ENCODE assay signal across 8 cellular contexts in the genomic region with DNA sequence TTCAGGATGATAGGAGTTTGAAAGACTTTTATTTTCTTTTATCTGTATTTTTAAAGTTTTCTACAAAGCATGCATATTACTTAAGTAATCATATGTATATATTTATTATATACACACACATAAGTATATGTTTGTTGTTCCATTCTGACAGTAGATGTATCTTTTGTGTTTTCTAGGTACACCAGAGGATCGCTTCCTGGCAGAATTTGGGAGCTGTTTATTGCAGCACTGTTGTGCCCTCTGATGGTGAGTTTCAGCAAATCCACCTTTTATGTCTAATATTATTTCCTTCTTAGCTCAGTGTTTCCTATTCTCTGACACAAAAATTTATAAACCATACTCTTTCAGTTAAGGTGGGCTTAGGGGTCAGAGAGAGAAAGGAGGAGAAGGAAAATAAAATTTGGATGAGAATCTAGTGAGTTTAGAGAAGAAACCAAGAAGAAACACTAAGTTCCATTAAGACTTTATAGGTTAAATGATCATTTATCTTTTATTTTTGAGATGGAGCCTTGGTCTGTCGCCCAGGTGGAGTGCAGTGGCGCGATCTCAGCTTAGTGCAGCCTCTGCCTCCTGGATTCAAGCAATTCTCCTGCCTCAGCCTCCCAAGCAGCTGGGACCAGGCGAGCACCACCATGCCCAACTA. TPM values are rescaled to one million over a fixed set of nuclear protein-coding genes. Genes with fewer than 3 reads are reported as not detected.
DNase-seq lines count a peak whose midpoint lies in the region; ATAC-seq, FAIRE-seq and TF ChIP-seq lines count a peak whose summit lies in the region.

No MANE protein-coding gene starts in this region.

- H3K9ac ChIP-seq in OCI-LY3 (ENCODE audit: low read length) (no peak overlapping the region), K562 (ENCODE audit: insufficient read depth in 1 of 2, low read depth in 2 of 2, low read length in 2 of 2) (peak overlapping the region in 1 of 2 experiments; percentile 50; a peak in 2 of 4 replicates)

- TF ChIP-seq CTCF in OCI-LY3 (IDR thresholded peaks at IDR 0.05; ENCODE audit: low read depth, low read length) = peak; percentile 51
- peak; percentile 69 to 92 (median 74) for TF ChIP-seq CTCF in K562 (IDR thresholded peaks at IDR 0.05 in 2 of 3, conservative IDR thresholded peaks at IDR 0.05 in 1 of 3; ENCODE audit: insufficient read depth in 2 of 3, low read depth in 1 of 3, low read length in 3 of 3)
- peak; percentile 32 to 75 (median 48) for TF ChIP-seq CTCF in spleen (IDR thresholded peaks at IDR 0.05 in 8 of 11, conservative IDR thresholded peaks at IDR 0.05 in 3 of 11)

- in situ Hi-C loops in K562 (cut with MboI) = loop anchor here (5.0 kb wide), 1 partner anchor 472 kb away; no protein-coding TSS in a partner anchor

- no peak for TF ChIP-seq EP300 in K562 (IDR thresholded peaks at IDR 0.05; ENCODE audit: low read length)

- no peak overlapping the region for H3K4me2 ChIP-seq in OCI-LY3 (ENCODE audit: low read length)
- no peak overlapping the region for H3K4me2 ChIP-seq in K562 (ENCODE audit: insufficient read depth, low read length)

- peak; percentile 93 to 97 for TF ChIP-seq RAD21 in K562 (CRISPR knock-in tag; conservative IDR thresholded peaks at IDR 0.05 in 1 of 2, IDR thresholded peaks at IDR 0.05 in 1 of 2)

- CTCF ChIA-PET in K562 (lab: Yijun Ruan, JAX; ENCODE audit: low intra/inter-chr PET ratio) = interaction anchor here (0.7 to 6.1 kb wide), 8 partner anchors 41 to 786 kb away, joined by 3 to 77 read pairs (median 4); no protein-coding TSS in a partner anchor

- BruUV-seq in K562 (replicated peaks; lab: Mats Ljungman, UMichigan) = no TSS peak

- no peaks in the 10 kb centered on the region for H3K36me3 ChIP-seq in OCI-LY3 (replicated peaks; ENCODE audit: low read depth, low read length)
- 0 out of 3 replicates have a peak, but pooled peaks cover 4% of the 10 kb centered on the region for H3K36me3 ChIP-seq in K562 (ENCODE audit: control insufficient read depth, insufficient read depth, low read length)
- H3K36me3 ChIP-seq in spleen = peaks cover 0 to 15% (median 7%) of the 10 kb centered on the region in 6 donors

- intact Hi-C loops in K562 (cut with micrococcal nuclease) (loop anchor here (1.0 to 10.0 kb wide), 4 partner anchors 142 to 470 kb away; a partner anchor contains a TSS), spleen (cut with DNase I; ENCODE audit: low total_unique reads) (loop anchor here (2.0 to 5.0 kb wide), 2 partner anchors 142 to 470 kb away; a partner anchor contains a TSS)

- H4K20me1 ChIP-seq in OCI-LY3 (ENCODE audit: insufficient read depth, low read length) = no peaks in the 10 kb centered on the region
- H4K20me1 ChIP-seq in K562 (replicated peaks; ENCODE audit: control insufficient read depth, insufficient read depth, low read length) = no peaks in the 10 kb centered on the region

- H3K79me2 ChIP-seq in OCI-LY3 (ENCODE audit: low read length) = no peaks in the 10 kb centered on the region
- H3K79me2 ChIP-seq in K562 (ENCODE audit: control insufficient read depth, insufficient read depth, low read length) = no peaks in the 10 kb centered on the region

- H3K27me3 ChIP-seq in OCI-LY3 (ENCODE audit: low read depth, low read length) (no peaks in the 10 kb centered on the region), K562 (ENCODE audit: control insufficient read depth in 2 of 2, insufficient read depth in 2 of 2, low read length in 2 of 2) (no peaks in the 10 kb centered on the region), spleen (replicated peaks in 1 of 7) (no peaks in the 10 kb centered on the region)

- DNase-seq in DMS53 (lab: John Stamatoyannopoulos, UW) (peak; percentile 78), HS-27A (ENCODE audit: low read depth) (peak; percentile 23), K562 (ENCODE audit: extremely low read depth in 1 of 4, low spot score in 3 of 4) (peak; percentile 17 to 78 (median 40)), iPS DF 4.7 (ENCODE audit: extremely low read depth, low spot score) (peak; percentile 25), spleen (no peak)

- ATAC-seq in K562 (peak; percentile 85), HG03025 (IDR thresholded peaks at IDR 0.05; ENCODE audit: low FRiP score, unreplicated experiment) (no peak), HG02970 (IDR thresholded peaks at IDR 0.05; ENCODE audit: low FRiP score, unreplicated experiment) (no peak)

- no peaks in the 10 kb centered on the region for H3K4me1 ChIP-seq in OCI-LY3 (ENCODE audit: low read length)
- H3K4me1 ChIP-seq in K562 (replicated peaks in 1 of 2; ENCODE audit: control insufficient read depth in 2 of 2, insufficient read depth in 2 of 2, low read length in 2 of 2) = peaks cover 5 to 8% of the 10 kb centered on the region in 2 experiments; a peak in 4 of 5 replicates
- peaks cover 0 to 32% (median 17%) of the 10 kb centered on the region in 6 donors for H3K4me1 ChIP-seq in spleen

- H2AFZ ChIP-seq in OCI-LY3 (ENCODE audit: low read depth, low read length) (no peak overlapping the region), K562 (ENCODE audit: low read depth, low read length) (no peak overlapping the region)

- H3K4me3 ChIP-seq in OCI-LY3 (ENCODE audit: low read length) (no peak overlapping the region), K562 (no peak overlapping the region), spleen (no peak overlapping the region)

- no peaks in the 10 kb centered on the region for H3K9me1 ChIP-seq in K562 (ENCODE audit: control insufficient read depth, insufficient read depth, low read length)

- FAIRE-seq in K562 (lab: Jason Lieb, UNC) = peak; percentile 86

- H3K9me3 ChIP-seq in OCI-LY3 (ENCODE audit: insufficient read depth, low read length) = no peaks in the 10 kb centered on the region
- H3K9me3 ChIP-seq in K562 (replicated peaks; ENCODE audit: control insufficient read depth, insufficient read depth, low read depth, low read length) = no peaks in the 10 kb centered on the region
- H3K9me3 ChIP-seq in spleen = no peaks in the 10 kb centered on the region

- WGBS in K562 (ENCODE audit: insufficient coverage, low coverage, missing lambda C conversion rate) = 36% methylated on average over 5 of the region's 5 CpGs
- WGBS in spleen, 5 donors = 74 to 81% (median 79%) methylated on average over 5 of the region's 5 CpGs

- TF ChIP-seq POLR2A in K562 (conservative IDR thresholded peaks at IDR 0.05) (no peak), spleen (IDR thresholded peaks at IDR 0.05) (no peak)

- POLR2A ChIA-PET in K562 (lab: Yijun Ruan, JAX) = interaction anchor here (0.7 to 1.7 kb wide), 9 partner anchors 10 to 481 kb away, joined by 3 to 6 read pairs (median 4); a partner anchor contains a TSS

- H3K27ac ChIP-seq in OCI-LY3 (ENCODE audit: low read length) (no peak overlapping the region), K562 (ENCODE audit: extremely low read depth, low read depth, low read length) (no peak overlapping the region), spleen (no peak overlapping the region)

TF ChIP-seq in K562, 482 proteins besides CTCF, POLR2A, EP300 and RAD21 (continues in another document):
- TF ChIP-seq EP400 (IDR thresholded peaks at IDR 0.05) = 0 out of 2 replicates have a peak, but pooled peaks have one; percentile 24
- no peak for TF ChIP-seq HCFC1 (IDR thresholded peaks at IDR 0.05; ENCODE audit: low read depth, low read length)
- TF ChIP-seq PRMT5 (CRISPR knock-in tag; IDR thresholded peaks at IDR 0.05) = no peak
- TF ChIP-seq CC2D1A (IDR thresholded peaks at IDR 0.05) = peak; percentile 38; the same call in 1 of the 2 replicates
- TF ChIP-seq BRD9 (IDR thresholded peaks at IDR 0.05; ENCODE audit: low read depth, partially characterized antibody) = peak; percentile 57
- no peak for TF ChIP-seq CHD4 (IDR thresholded peaks at IDR 0.05; ENCODE audit: insufficient read depth, insufficient replicate concordance, low read depth, low read length, poor library complexity, severe bottlenecking)

RNA-seq across cellular contexts. Expression of a gene that starts 59.2 kb away (rescaled TPM):
- total RNA-seq in K562 (2011; cell fraction: chromatin; rRNA removed; ENCODE audit: low replicate concordance) = not detected in 2 replicates
- total RNA-seq in K562 (2011; cell fraction: nucleolus; rRNA removed) = not detected in 2 replicates
- total RNA-seq in K562 (2011; cell fraction: nucleoplasm; rRNA removed) = not detected in 2 replicates
- not detected in 2 replicates for total RNA-seq in K562 (2014; rRNA removed)
- not detected in 2 replicates for total RNA-seq in K562 (2014; rRNA removed; fragmentation: Illumina TruSeq; extraction: Trizol)
- total RNA-seq in K562 (2015; rRNA removed; fragmentation: Illumina TruSeq; extraction: Trizol) = not detected in 2 replicates
- not detected in 2 replicates for total RNA-seq in K562 (2021)
- not detected in 2 replicates for polyA plus RNA-seq in K562 (2011; rRNA removed)
- polyA plus RNA-seq in K562 (2011; cell fraction: cytosol; rRNA removed) = not detected in 2 replicates
- 0.04 TPM in 1 of 2 replicates, not detected in the other for polyA plus RNA-seq in K562 (2011; cell fraction: nucleus; rRNA removed)
- polyA plus RNA-seq in K562 (2012) = 0.03 and 0.06 TPM in 2 replicates
- not detected in 2 replicates for polyA plus RNA-seq in K562 (2014; fragmentation: Illumina TruSeq; extraction: Trizol)
- not detected for polyA plus RNA-seq in K562 (2014; fragmentation: Nextera tagmentation; extraction: Ambion mirVana)
- not detected in 2 replicates for polyA plus RNA-seq in K562 (2014; rRNA removed)
- 0.15 TPM in 1 of 2 replicates, not detected in the other for polyA minus RNA-seq in K562 (2011; rRNA and poly(A)+ RNA removed)
- not detected in 2 replicates for polyA minus RNA-seq in K562 (2011; cell fraction: cytosol; rRNA and poly(A)+ RNA removed)
- not detected in 2 replicates for polyA minus RNA-seq in K562 (2011; cell fraction: nucleus; rRNA and poly(A)+ RNA removed)
- 10 to 100 TPM in 6 of 7 donors, 1 to 10 TPM in 1; 5.4 to 90.9 (median 36.8) TPM for total RNA-seq in spleen
- polyA plus RNA-seq in spleen = 1 to 10 TPM in 2 of 3 donors, under 1 TPM in 1; 0.33 to 4.6 (median 3.8) TPM

Comparison
In these comparisons a context has a peak if more than half of its experiments do, and no peak if none do; other contexts are left out.
1. RNA of a gene that starts 59.2 kb away (total RNA-seq): 5.4 to 90.9 TPM in spleen; not detected in K562; every median in the first group is over 4 times any median in the second.
2. Peak in every context shown above with its lines, with median percentiles within 50 percentile points of each other: CTCF ChIP-seq.